11 cellular contexts compared by ENCODE assay signal in genomic region chr22:31206896-31207687, GRCh38. TPM values are rescaled to one million over a fixed set of nuclear protein-coding genes. Genes with fewer than 3 reads are reported as not detected.
A peak's percentile ranks its signal among the peaks of the same experiment; 100 is the strongest.
DNase-seq lines count a peak whose midpoint lies in the region; ATAC-seq and TF ChIP-seq lines count a peak whose summit lies in the region.
"Had no signal": no experiment of that assay in that cellular context is flagged by ENCODE, and none has a peak within 500 bp of the region (broad histone marks: within the 10 kb centered on the region; RNA-seq: fewer than 3 reads in every experiment).

No MANE protein-coding gene starts in this region.

- H3K4me3 ChIP-seq in heart right ventricle (no peak overlapping the region), stomach (no peak overlapping the region), tibial artery (no peak overlapping the region)
- H3K4me3 ChIP-seq: spleen, uterus had no signal

- H3K36me3 ChIP-seq in heart right ventricle (peaks cover 0 to 49% (median 13%) of the 10 kb centered on the region in 9 donors), stomach (peaks cover 8 to 52% (median 40%) of the 10 kb centered on the region in 4 donors), tibial artery (peaks cover 32 to 50% (median 45%) of the 10 kb centered on the region in 3 donors)
- H3K36me3 ChIP-seq: uterus had no signal

- TF ChIP-seq CTCF in heart right ventricle (IDR thresholded peaks at IDR 0.05) = no peak
- TF ChIP-seq CTCF in stomach (IDR thresholded peaks at IDR 0.05) = no peak
- no peak for TF ChIP-seq CTCF in tibial artery (IDR thresholded peaks at IDR 0.05)

- intact Hi-C loops in heart right ventricle (cut with DNase I) (loop anchor here in 1 of 10 donors (5.0 kb wide), 1 partner anchor 45 kb away; the partner anchor contains the start of gene RNF185), stomach (cut with DNase I; ENCODE audit: low total_unique reads) (no loop called here), tibial artery (cut with DNase I; ENCODE audit: low total_unique reads) (no loop called here)

- no peak overlapping the region for H3K4me3 Mint-ChIP-seq in T-helper 17 cell
- no peak overlapping the region for H3K4me3 Mint-ChIP-seq in activated CD8-positive, alpha-beta memory T cell treated with anti-CD3 and anti-CD28 coated beads, Interleukin-2, amount 10 ng/mL, durations not matched to agents 7 days and 5 days

- peaks cover 2% of the 10 kb centered on the region for H3K36me3 Mint-ChIP-seq in T-helper 17 cell (ENCODE audit: low read depth)
- peaks cover 5% of the 10 kb centered on the region for H3K36me3 Mint-ChIP-seq in activated CD8-positive, alpha-beta memory T cell treated with anti-CD3 and anti-CD28 coated beads, Interleukin-2, amount 10 ng/mL, durations not matched to agents 7 days and 5 days

- CTCF ChIA-PET in activated CD8-positive, alpha-beta memory T cell treated with anti-CD3 and anti-CD28 coated beads, Interleukin-2, amount 10 ng/mL, durations not matched to agents 7 days and 5 days (lab: Charles Lee) = interaction anchor here (1.0 to 2.0 kb wide), 3 partner anchors 36 to 106 kb away, joined by 3 to 5 read pairs (median 4); no protein-coding TSS in a partner anchor

- TF ChIP-seq POLR2A in stomach (IDR thresholded peaks at IDR 0.05) = no peak

- ATAC-seq in T-helper 17 cell = no peak
- peak in 5 of 8 donors; percentile 1 to 33 (median 3) for ATAC-seq in heart right ventricle
- ATAC-seq in activated CD8-positive, alpha-beta memory T cell treated with anti-CD3 and anti-CD28 coated beads, Interleukin-2, amount 10 ng/mL, durations not matched to agents 7 days and 5 days = no peak
- no peak for ATAC-seq in HG03432 (IDR thresholded peaks at IDR 0.05; ENCODE audit: unreplicated experiment)

- H3K9me3 Mint-ChIP-seq in activated CD8-positive, alpha-beta memory T cell treated with anti-CD3 and anti-CD28 coated beads, Interleukin-2, amount 10 ng/mL, durations not matched to agents 7 days and 5 days (ENCODE audit: low read depth) = no peaks in the 10 kb centered on the region

- TF ChIP-seq EP300 in stomach (IDR thresholded peaks at IDR 0.05) = no peak

- no peaks in the 10 kb centered on the region for H3K27me3 Mint-ChIP-seq in T-helper 17 cell
- H3K27me3 Mint-ChIP-seq in activated CD8-positive, alpha-beta memory T cell treated with anti-CD3 and anti-CD28 coated beads, Interleukin-2, amount 10 ng/mL, durations not matched to agents 7 days and 5 days = no peaks in the 10 kb centered on the region

- H3K27me3 ChIP-seq in heart right ventricle = no peaks in the 10 kb centered on the region
- no peaks in the 10 kb centered on the region for H3K27me3 ChIP-seq in stomach
- no peaks in the 10 kb centered on the region for H3K27me3 ChIP-seq in tibial artery
- H3K27me3 ChIP-seq: spleen, uterus had no signal

- H3K9me3 ChIP-seq in T-helper 17 cell (ENCODE audit: control insufficient read depth, low read length, poor library complexity, severe bottlenecking) = no peaks in the 10 kb centered on the region
- H3K9me3 ChIP-seq in heart right ventricle = no peaks in the 10 kb centered on the region
- H3K9me3 ChIP-seq in stomach = no peaks in the 10 kb centered on the region
- H3K9me3 ChIP-seq in tibial artery = no peaks in the 10 kb centered on the region
- H3K9me3 ChIP-seq: spleen, uterus had no signal

- H3K27ac ChIP-seq in heart right ventricle (peak overlapping the region in 7 of 10 donors; percentile 2 to 64 (median 22)), stomach (peak overlapping the region; percentile 22 to 62 (median 36)), tibial artery (no peak overlapping the region)
- H3K27ac ChIP-seq: spleen, uterus had no signal

- H3K4me1 Mint-ChIP-seq in T-helper 17 cell = peaks cover 24% of the 10 kb centered on the region
- H3K4me1 Mint-ChIP-seq in activated CD8-positive, alpha-beta memory T cell treated with anti-CD3 and anti-CD28 coated beads, Interleukin-2, amount 10 ng/mL, durations not matched to agents 7 days and 5 days = peaks cover 21% of the 10 kb centered on the region

- peak; percentile 15 for DNase-seq in activated T-cell treated with anti-CD3 and anti-CD28 coated beads for 48 hours (ENCODE audit: low read depth)
- no peak for DNase-seq in activated T-cell treated with anti-CD3 and anti-CD28 coated beads for 4 hours
- DNase-seq in T-helper 17 cell = no peak
- peak; percentile 21 to 65 for DNase-seq in heart right ventricle
- DNase-seq in stomach = peak; percentile 83
- DNase-seq in activated CD8-positive, alpha-beta memory T cell treated with anti-CD3 and anti-CD28 coated beads, Interleukin-2, amount 10 ng/mL, durations not matched to agents 7 days and 5 days = no peak
- DNase-seq in tibial artery = no peak
- DNase-seq: NCI-H774, spleen, uterus had no signal

- H3K27ac Mint-ChIP-seq in T-helper 17 cell = peak overlapping the region; percentile 74
- no peak overlapping the region for H3K27ac Mint-ChIP-seq in activated CD8-positive, alpha-beta memory T cell treated with anti-CD3 and anti-CD28 coated beads, Interleukin-2, amount 10 ng/mL, durations not matched to agents 7 days and 5 days

- H3K4me1 ChIP-seq in heart right ventricle (peaks cover 2 to 38% (median 25%) of the 10 kb centered on the region in 9 donors), stomach (peaks cover 12 to 39% (median 28%) of the 10 kb centered on the region in 4 donors), tibial artery (peaks cover 0 to 8% (median 7%) of the 10 kb centered on the region in 4 donors)
- H3K4me1 ChIP-seq: uterus had no signal

- 54 to 59% methylated on average over 8 of the region's 8 CpGs for WGBS in heart right ventricle, 2 donors
- 33 to 59% (median 51%) methylated on average over 8 of the region's 8 CpGs for WGBS in stomach, 5 donors

RNA-seq across cellular contexts. Expression of gene LIMK2, which starts 5.0 kb away (rescaled TPM):
- total RNA-seq in T-helper 17 cell (10 to 100 TPM; 20.7 to 25.3 TPM), heart right ventricle (10 to 100 TPM in 5 of 10 donors, 1 to 10 TPM in 5; 6.5 to 18.8 (median 9.7) TPM), stomach (100 to 1,000 TPM in 3 of 5 donors, 10 to 100 TPM in 2; 96.3 to 541 (median 124) TPM)
- polyA plus RNA-seq in heart right ventricle (10 to 100 TPM in 1 of 2 donors, 1 to 10 TPM in 1; 6.0 to 12.1 TPM), stomach (10 to 100 TPM; 19.9 to 26.6 (median 24.0) TPM)
- 10 to 100 TPM; 32.2 to 47.3 TPM for total RNA-seq in activated CD8-positive, alpha-beta memory T cell treated with anti-CD3 and anti-CD28 coated beads, Interleukin-2, amount 10 ng/mL, durations not matched to agents 7 days and 5 days

RNA-seq across cellular contexts. Expression of gene RNF185, which starts 47.1 kb away (rescaled TPM):
- total RNA-seq in T-helper 17 cell (10 to 100 TPM; 10.5 to 11.2 TPM), heart right ventricle (10 to 100 TPM; 20.4 to 24.9 (median 22.0) TPM), stomach (10 to 100 TPM in 4 of 5 donors, 1 to 10 TPM in 1; 3.5 to 35.7 (median 24.4) TPM)
- polyA plus RNA-seq in heart right ventricle (10 to 100 TPM; 12.2 to 18.7 TPM), stomach (10 to 100 TPM; 18.9 to 25.4 (median 19.2) TPM)
- 10 to 100 TPM; 15.8 to 20.7 TPM for total RNA-seq in activated CD8-positive, alpha-beta memory T cell treated with anti-CD3 and anti-CD28 coated beads, Interleukin-2, amount 10 ng/mL, durations not matched to agents 7 days and 5 days

Comparison
In these comparisons a context has a peak if more than half of its experiments do, and no peak if none do; other contexts are left out.
1. DNase-seq: peak in activated T-cell treated with anti-CD3 and anti-CD28 coated beads for 48 hours (single experiment), heart right ventricle (2 of 2) and stomach (single experiment); none in activated T-cell treated with anti-CD3 and anti-CD28 coated beads for 4 hours (single experiment), T-helper 17 cell (0 of 3), activated CD8-positive, alpha-beta memory T cell treated with anti-CD3 and anti-CD28 coated beads, Interleukin-2, amount 10 ng/mL, durations not matched to agents 7 days and 5 days (single experiment) and tibial artery (0 of 2).
2. ATAC-seq: peak in heart right ventricle (5 of 8); none in T-helper 17 cell (single experiment), activated CD8-positive, alpha-beta memory T cell treated with anti-CD3 and anti-CD28 coated beads, Interleukin-2, amount 10 ng/mL, durations not matched to agents 7 days and 5 days (single experiment) and HG03432 (single experiment).
3. H3K27ac ChIP-seq: peak in heart right ventricle (7 of 10) and stomach (5 of 5); none in tibial artery (0 of 2).